ENCODE assay signal across 2 cellular contexts in genomic region chr16:25449802-25450201, GRCh38.
TF ChIP-seq lines count a peak whose summit lies in the region.

No MANE protein-coding gene starts in this region.

TF ChIP-seq in HepG2, 621 proteins besides CTCF, POLR2A, EP300 and RAD21:
- peak; percentile 74 for TF ChIP-seq MAFF (IDR thresholded peaks at IDR 0.05; ENCODE audit: low read depth, low read length)
- no peak for TF ChIP-seq ZNF75D (CRISPR knock-in tag; IDR thresholded peaks at IDR 0.05; ENCODE audit: borderline replicate concordance)
- TF ChIP-seq MAFK (conservative IDR thresholded peaks at IDR 0.05 in 1 of 2, IDR thresholded peaks at IDR 0.05 in 1 of 2; ENCODE audit: low read length in 2 of 2): peak; percentile 76 to 79

TF ChIP-seq in IMR-90, 13 proteins besides CTCF, POLR2A, EP300 and RAD21:
- no peak for TF ChIP-seq ELK1 (IDR thresholded peaks at IDR 0.05; ENCODE audit: borderline replicate concordance, low read depth, low read length)
- TF ChIP-seq MXI1 (IDR thresholded peaks at IDR 0.05; ENCODE audit: borderline replicate concordance, low read depth, low read length): no peak
- TF ChIP-seq MAZ (IDR thresholded peaks at IDR 0.05; ENCODE audit: borderline replicate concordance, low read depth, low read length): no peak
- no peak for TF ChIP-seq BHLHE40 (IDR thresholded peaks at IDR 0.05; ENCODE audit: low read depth, low read length)
- TF ChIP-seq MAFK (IDR thresholded peaks at IDR 0.05; ENCODE audit: low read depth, low read length): peak; percentile 53
TF ChIP-seq in IMR-90: peak in this region for 1.
